ENCODE assay signal across 1 cellular context in the genomic region with DNA sequence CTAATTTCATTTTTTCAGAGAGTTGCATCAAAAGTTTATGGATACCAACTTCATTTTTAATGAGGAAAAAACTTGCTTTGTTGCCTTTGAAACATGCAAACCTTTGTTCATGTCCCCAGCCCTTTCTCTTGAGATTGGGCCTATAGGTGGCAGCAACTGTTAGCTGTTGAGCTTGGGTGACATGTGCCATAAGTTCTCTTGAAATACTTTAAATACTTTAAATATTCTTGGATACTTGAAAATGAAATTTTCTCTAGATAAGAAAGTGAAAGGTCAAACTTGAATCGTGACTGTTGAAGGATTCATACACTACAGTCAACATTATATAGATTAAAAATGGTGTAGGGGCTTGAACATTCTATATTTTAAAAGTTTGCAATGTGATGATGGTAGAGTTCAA.
TF ChIP-seq lines count a peak whose summit lies in the region.

No MANE protein-coding gene starts in this region.

TF ChIP-seq in H1, 55 proteins besides CTCF, POLR2A, EP300 and RAD21 (continued from another document):
- TF ChIP-seq, protein P1, sequence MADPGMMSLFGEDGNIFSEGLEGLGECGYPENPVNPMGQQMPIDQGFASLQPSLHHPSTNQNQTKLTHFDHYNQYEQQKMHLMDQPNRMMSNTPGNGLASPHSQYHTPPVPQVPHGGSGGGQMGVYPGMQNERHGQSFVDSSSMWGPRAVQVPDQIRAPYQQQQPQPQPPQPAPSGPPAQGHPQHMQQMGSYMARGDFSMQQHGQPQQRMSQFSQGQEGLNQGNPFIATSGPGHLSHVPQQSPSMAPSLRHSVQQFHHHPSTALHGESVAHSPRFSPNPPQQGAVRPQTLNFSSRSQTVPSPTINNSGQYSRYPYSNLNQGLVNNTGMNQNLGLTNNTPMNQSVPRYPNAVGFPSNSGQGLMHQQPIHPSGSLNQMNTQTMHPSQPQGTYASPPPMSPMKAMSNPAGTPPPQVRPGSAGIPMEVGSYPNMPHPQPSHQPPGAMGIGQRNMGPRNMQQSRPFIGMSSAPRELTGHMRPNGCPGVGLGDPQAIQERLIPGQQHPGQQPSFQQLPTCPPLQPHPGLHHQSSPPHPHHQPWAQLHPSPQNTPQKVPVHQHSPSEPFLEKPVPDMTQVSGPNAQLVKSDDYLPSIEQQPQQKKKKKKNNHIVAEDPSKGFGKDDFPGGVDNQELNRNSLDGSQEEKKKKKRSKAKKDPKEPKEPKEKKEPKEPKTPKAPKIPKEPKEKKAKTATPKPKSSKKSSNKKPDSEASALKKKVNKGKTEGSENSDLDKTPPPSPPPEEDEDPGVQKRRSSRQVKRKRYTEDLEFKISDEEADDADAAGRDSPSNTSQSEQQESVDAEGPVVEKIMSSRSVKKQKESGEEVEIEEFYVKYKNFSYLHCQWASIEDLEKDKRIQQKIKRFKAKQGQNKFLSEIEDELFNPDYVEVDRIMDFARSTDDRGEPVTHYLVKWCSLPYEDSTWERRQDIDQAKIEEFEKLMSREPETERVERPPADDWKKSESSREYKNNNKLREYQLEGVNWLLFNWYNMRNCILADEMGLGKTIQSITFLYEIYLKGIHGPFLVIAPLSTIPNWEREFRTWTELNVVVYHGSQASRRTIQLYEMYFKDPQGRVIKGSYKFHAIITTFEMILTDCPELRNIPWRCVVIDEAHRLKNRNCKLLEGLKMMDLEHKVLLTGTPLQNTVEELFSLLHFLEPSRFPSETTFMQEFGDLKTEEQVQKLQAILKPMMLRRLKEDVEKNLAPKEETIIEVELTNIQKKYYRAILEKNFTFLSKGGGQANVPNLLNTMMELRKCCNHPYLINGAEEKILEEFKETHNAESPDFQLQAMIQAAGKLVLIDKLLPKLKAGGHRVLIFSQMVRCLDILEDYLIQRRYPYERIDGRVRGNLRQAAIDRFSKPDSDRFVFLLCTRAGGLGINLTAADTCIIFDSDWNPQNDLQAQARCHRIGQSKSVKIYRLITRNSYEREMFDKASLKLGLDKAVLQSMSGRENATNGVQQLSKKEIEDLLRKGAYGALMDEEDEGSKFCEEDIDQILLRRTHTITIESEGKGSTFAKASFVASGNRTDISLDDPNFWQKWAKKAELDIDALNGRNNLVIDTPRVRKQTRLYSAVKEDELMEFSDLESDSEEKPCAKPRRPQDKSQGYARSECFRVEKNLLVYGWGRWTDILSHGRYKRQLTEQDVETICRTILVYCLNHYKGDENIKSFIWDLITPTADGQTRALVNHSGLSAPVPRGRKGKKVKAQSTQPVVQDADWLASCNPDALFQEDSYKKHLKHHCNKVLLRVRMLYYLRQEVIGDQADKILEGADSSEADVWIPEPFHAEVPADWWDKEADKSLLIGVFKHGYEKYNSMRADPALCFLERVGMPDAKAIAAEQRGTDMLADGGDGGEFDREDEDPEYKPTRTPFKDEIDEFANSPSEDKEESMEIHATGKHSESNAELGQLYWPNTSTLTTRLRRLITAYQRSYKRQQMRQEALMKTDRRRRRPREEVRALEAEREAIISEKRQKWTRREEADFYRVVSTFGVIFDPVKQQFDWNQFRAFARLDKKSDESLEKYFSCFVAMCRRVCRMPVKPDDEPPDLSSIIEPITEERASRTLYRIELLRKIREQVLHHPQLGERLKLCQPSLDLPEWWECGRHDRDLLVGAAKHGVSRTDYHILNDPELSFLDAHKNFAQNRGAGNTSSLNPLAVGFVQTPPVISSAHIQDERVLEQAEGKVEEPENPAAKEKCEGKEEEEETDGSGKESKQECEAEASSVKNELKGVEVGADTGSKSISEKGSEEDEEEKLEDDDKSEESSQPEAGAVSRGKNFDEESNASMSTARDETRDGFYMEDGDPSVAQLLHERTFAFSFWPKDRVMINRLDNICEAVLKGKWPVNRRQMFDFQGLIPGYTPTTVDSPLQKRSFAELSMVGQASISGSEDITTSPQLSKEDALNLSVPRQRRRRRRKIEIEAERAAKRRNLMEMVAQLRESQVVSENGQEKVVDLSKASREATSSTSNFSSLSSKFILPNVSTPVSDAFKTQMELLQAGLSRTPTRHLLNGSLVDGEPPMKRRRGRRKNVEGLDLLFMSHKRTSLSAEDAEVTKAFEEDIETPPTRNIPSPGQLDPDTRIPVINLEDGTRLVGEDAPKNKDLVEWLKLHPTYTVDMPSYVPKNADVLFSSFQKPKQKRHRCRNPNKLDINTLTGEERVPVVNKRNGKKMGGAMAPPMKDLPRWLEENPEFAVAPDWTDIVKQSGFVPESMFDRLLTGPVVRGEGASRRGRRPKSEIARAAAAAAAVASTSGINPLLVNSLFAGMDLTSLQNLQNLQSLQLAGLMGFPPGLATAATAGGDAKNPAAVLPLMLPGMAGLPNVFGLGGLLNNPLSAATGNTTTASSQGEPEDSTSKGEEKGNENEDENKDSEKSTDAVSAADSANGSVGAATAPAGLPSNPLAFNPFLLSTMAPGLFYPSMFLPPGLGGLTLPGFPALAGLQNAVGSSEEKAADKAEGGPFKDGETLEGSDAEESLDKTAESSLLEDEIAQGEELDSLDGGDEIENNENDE (IDR thresholded peaks at IDR 0.05; ENCODE audit: insufficient replicate concordance, low read length), result peak; percentile 62
